8 cellular contexts compared by ENCODE assay signal in the genomic region with DNA sequence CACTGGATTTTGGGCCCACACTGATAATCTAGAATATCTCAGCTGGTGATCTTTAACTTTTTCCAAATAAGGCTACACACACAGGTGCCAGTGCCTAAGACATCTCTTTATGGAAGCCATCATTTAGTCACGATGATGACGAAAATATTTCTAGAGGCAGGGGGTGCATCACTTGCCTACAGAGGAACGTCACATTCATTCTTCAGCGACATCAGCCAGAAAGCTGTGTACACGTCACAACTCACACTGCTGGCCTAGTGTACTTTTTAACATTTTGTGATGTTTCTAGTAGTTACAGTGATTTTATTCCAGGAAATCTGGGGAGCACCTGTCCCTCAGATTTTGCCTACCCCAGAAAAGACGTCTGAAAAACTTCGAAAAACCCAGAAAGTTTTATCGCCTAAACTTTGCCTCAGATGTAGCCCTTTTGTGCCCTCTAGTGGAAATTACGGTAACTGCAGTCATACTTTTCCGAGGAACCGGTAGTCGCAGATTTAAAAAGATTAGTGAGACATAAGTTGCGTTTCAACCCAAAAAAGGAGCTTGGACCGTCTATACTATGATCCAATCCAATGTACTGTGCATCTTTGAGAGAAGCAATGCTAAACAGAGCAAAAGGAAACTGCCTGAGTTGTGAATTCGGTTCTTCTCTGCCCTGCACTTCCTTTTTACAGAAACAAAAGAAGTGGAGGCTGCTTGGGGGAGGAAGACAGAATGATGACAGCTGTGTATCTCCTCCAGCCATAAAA.
DNase-seq lines count a peak whose midpoint lies in the region; ATAC-seq and TF ChIP-seq lines count a peak whose summit lies in the region.

No MANE protein-coding gene starts in this region.

- H3K9me3 ChIP-seq in neuron (ENCODE audit: low read length) = no peaks in the 10 kb centered on the region

- no peaks in the 10 kb centered on the region for H3K36me3 ChIP-seq in neuron (ENCODE audit: insufficient read depth, low read length)
- no peaks in the 10 kb centered on the region for H3K36me3 ChIP-seq in urinary bladder (ENCODE audit: insufficient read depth)

- DNase-seq in COR-L47 (lab: John Stamatoyannopoulos, UW) (peak; percentile 14), NOMO-1 (lab: John Stamatoyannopoulos, UW; ENCODE audit: unreplicated experiment in 2 of 2) (peak; percentile 70 to 76), foreskin fibroblast (peak; percentile 44 to 81)

- H3K27ac ChIP-seq in urinary bladder (ENCODE audit: low read depth) = no peak overlapping the region

- H3K27ac Mint-ChIP-seq in activated T-helper 17 cell treated with anti-CD3 and anti-CD28 coated beads, Interleukin-2, amount 50 U/mL, for 72 hours = peak overlapping the region; percentile 41

- H3K36me3 Mint-ChIP-seq in activated T-helper 17 cell treated with anti-CD3 and anti-CD28 coated beads, Interleukin-2, amount 50 U/mL, for 72 hours (ENCODE audit: low read depth) = no peaks in the 10 kb centered on the region

- H3K9me3 Mint-ChIP-seq in activated T-helper 17 cell treated with anti-CD3 and anti-CD28 coated beads, Interleukin-2, amount 50 U/mL, for 72 hours = no peaks in the 10 kb centered on the region

- ATAC-seq in GM19372 (IDR thresholded peaks at IDR 0.05; ENCODE audit: low read depth, unreplicated experiment) = peak; percentile 79
- peak; percentile 55 for ATAC-seq in HG03521 (IDR thresholded peaks at IDR 0.05; ENCODE audit: unreplicated experiment)
- ATAC-seq in activated T-helper 17 cell treated with anti-CD3 and anti-CD28 coated beads, Interleukin-2, amount 50 U/mL, for 72 hours (replicated peaks) = peak; percentile 59

- peak overlapping the region; percentile 81 for H3K4me3 Mint-ChIP-seq in activated T-helper 17 cell treated with anti-CD3 and anti-CD28 coated beads, Interleukin-2, amount 50 U/mL, for 72 hours

- H3K4me1 ChIP-seq in neuron (ENCODE audit: insufficient read depth, low read length) (peaks cover 3% of the 10 kb centered on the region), urinary bladder (ENCODE audit: insufficient read depth) (no peaks in the 10 kb centered on the region)

- H3K27me3 Mint-ChIP-seq in activated T-helper 17 cell treated with anti-CD3 and anti-CD28 coated beads, Interleukin-2, amount 50 U/mL, for 72 hours = no peaks in the 10 kb centered on the region

- H3K4me1 Mint-ChIP-seq in activated T-helper 17 cell treated with anti-CD3 and anti-CD28 coated beads, Interleukin-2, amount 50 U/mL, for 72 hours = no peaks in the 10 kb centered on the region

- WGBS in urinary bladder = 20% methylated on average over 15 of the region's 15 CpGs

- H3K4me3 ChIP-seq in foreskin fibroblast (ENCODE audit: low read depth in 1 of 2, low read length in 2 of 2) = peak overlapping the region; percentile 51 to 65
- peak overlapping the region; percentile 96 for H3K4me3 ChIP-seq in neuron (ENCODE audit: low read length)
- H3K4me3 ChIP-seq in urinary bladder (ENCODE audit: low read depth, low read length) = peak overlapping the region; percentile 34

- TF ChIP-seq CTCF in foreskin fibroblast (IDR thresholded peaks at IDR 0.05; ENCODE audit: low read depth, low read length) = peak; percentile 84

- H2AFZ ChIP-seq in neuron (ENCODE audit: low read depth, low read length) = peak overlapping the region; percentile 94

- H3K27me3 ChIP-seq in neuron (ENCODE audit: insufficient read depth, low read length) = no peaks in the 10 kb centered on the region

Comparison
In these comparisons a context has a peak if more than half of its experiments do, and no peak if none do; other contexts are left out.
1. DNase-seq: peak in every context shown above with its lines; median percentile 73 in NOMO-1; 62 in foreskin fibroblast; 14 in COR-L47.
2. H3K4me3 ChIP-seq: peak in every context shown above with its lines; median percentile 96 in neuron; 58 in foreskin fibroblast; 34 in urinary bladder.